In the genomic region with DNA sequence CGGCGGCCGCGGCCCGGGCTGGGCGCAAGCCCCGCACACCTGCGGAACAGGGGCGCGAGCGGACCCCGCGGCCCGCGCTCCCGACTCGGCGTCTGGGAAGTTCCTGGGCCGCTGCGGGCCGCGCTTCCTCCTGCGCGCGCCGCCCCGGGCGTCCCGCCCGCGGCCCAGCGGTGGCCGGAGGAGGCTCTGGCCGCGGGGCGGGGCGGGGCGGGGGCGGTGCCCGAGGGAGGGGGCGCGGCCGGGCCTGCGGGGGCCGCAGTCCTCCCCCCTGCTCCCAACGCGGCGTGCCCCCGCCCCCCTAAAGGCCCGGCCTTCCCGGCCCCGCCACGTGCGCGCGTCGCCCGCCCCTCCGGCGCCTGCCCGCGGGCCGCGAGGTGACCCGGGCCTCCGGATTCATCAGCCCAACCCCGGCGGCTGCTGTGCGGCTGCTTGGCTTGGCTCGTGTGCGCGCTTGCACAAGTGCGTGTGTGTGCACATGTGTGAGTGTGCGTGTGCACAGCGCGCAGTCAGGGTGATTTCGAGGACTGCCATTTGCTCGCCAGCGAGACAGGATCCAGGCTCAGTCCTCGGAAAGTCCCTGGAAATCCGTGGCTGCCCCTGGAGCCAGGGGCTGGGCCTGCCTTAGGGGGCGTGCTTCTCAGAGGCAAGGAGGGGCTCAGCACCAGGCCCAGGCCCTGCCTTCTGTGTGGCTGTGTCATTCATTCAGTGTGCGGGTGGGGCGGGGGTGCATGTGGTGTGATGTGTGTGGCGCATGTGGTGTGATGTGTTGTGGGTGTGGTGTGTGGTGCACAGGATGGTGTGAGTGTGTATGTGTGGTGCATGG, we compare ENCODE assay signal across 8 cellular contexts. TPM values are rescaled to one million over a fixed set of nuclear protein-coding genes. Genes with fewer than 3 reads are reported as not detected.
A peak's percentile ranks its signal among the peaks of the same experiment; 100 is the strongest.
DNase-seq lines count a peak whose midpoint lies in the region; ATAC-seq and TF ChIP-seq lines count a peak whose summit lies in the region.

C2CD2 (minus strand) TSS at position 188 of the 823 bp plus-strand sequence. CDS start 370 bp downstream, outside the sequence.

- peak within 1 kb of the TSS; percentile 38 for H3K27ac Mint-ChIP-seq in activated naive CD8-positive, alpha-beta T cell treated with anti-CD3 and anti-CD28 coated beads for 36 hours
- H3K27ac Mint-ChIP-seq in osteocyte (ENCODE audit: unreplicated experiment): no peak within 1 kb of the TSS

- no peaks in the 10 kb centered on the region for H3K9me3 Mint-ChIP-seq in activated naive CD8-positive, alpha-beta T cell treated with anti-CD3 and anti-CD28 coated beads for 36 hours
- H3K9me3 Mint-ChIP-seq in osteocyte (ENCODE audit: unreplicated experiment): no peaks in the 10 kb centered on the region

- peaks cover 4% of the 10 kb centered on the region for H3K27me3 Mint-ChIP-seq in activated naive CD8-positive, alpha-beta T cell treated with anti-CD3 and anti-CD28 coated beads for 36 hours
- H3K27me3 Mint-ChIP-seq in osteocyte (ENCODE audit: unreplicated experiment): no peaks in the 10 kb centered on the region

- peaks cover 6% of the 10 kb centered on the region for H3K4me1 Mint-ChIP-seq in activated naive CD8-positive, alpha-beta T cell treated with anti-CD3 and anti-CD28 coated beads for 36 hours
- H3K4me1 Mint-ChIP-seq in osteocyte (ENCODE audit: unreplicated experiment): peaks cover 38% of the 10 kb centered on the region

- intact Hi-C loops in Right ventricle myocardium superior (cut with DNase I): no loop called here

- peak within 1 kb of the TSS; percentile 69 for H3K4me3 Mint-ChIP-seq in activated naive CD8-positive, alpha-beta T cell treated with anti-CD3 and anti-CD28 coated beads for 36 hours
- H3K4me3 Mint-ChIP-seq in osteocyte (ENCODE audit: unreplicated experiment): peak within 1 kb of the TSS; percentile 68

- ATAC-seq in GM21381 (IDR thresholded peaks at IDR 0.05; ENCODE audit: unreplicated experiment): peak; percentile 53
- ATAC-seq in Right ventricle myocardium superior (ENCODE audit: poor library complexity): peak; percentile 86
- ATAC-seq in HG02938 (IDR thresholded peaks at IDR 0.05; ENCODE audit: unreplicated experiment): no peak
- no peak for ATAC-seq in HG03521 (IDR thresholded peaks at IDR 0.05; ENCODE audit: unreplicated experiment)

- no peak for TF ChIP-seq CTCF in osteocyte (IDR thresholded peaks at IDR 0.05)

- DNase-seq in EL (peak; percentile 82), NCI-H345 treated with DMSO at 0.1 percent for 48 hours (lab: John Stamatoyannopoulos, UW; ENCODE audit: unreplicated experiment) (peak; percentile 42), Right ventricle myocardium superior (peak; percentile 83), osteocyte (ENCODE audit: extremely low spot score, unreplicated experiment) (no peak)
- DNase-seq in activated naive CD8-positive, alpha-beta T cell treated with anti-CD3 and anti-CD28 coated beads for 36 hours: peak; percentile 45

- H3K36me3 Mint-ChIP-seq in activated naive CD8-positive, alpha-beta T cell treated with anti-CD3 and anti-CD28 coated beads for 36 hours: peaks cover 4% of the 10 kb centered on the region
- H3K36me3 Mint-ChIP-seq in osteocyte (ENCODE audit: unreplicated experiment): no peaks in the 10 kb centered on the region

RNA-seq across cellular contexts. Expression of gene C2CD2, which starts in this region (rescaled TPM):
- 1 to 10 TPM; 6.3 to 7.6 TPM for total RNA-seq in activated naive CD8-positive, alpha-beta T cell treated with anti-CD3 and anti-CD28 coated beads for 36 hours
- total RNA-seq in Right ventricle myocardium superior (4.6 TPM), osteocyte (13.1 and 19.4 TPM in 2 replicates)

Comparison
In these comparisons a context has a peak if more than half of its experiments do, and no peak if none do; other contexts are left out.
1. ATAC-seq: peak in GM21381 (single experiment) and Right ventricle myocardium superior (single experiment); none in HG02938 (single experiment) and HG03521 (single experiment).